Comparison of ENCODE assay signal across 8 cellular contexts in the genomic region with DNA sequence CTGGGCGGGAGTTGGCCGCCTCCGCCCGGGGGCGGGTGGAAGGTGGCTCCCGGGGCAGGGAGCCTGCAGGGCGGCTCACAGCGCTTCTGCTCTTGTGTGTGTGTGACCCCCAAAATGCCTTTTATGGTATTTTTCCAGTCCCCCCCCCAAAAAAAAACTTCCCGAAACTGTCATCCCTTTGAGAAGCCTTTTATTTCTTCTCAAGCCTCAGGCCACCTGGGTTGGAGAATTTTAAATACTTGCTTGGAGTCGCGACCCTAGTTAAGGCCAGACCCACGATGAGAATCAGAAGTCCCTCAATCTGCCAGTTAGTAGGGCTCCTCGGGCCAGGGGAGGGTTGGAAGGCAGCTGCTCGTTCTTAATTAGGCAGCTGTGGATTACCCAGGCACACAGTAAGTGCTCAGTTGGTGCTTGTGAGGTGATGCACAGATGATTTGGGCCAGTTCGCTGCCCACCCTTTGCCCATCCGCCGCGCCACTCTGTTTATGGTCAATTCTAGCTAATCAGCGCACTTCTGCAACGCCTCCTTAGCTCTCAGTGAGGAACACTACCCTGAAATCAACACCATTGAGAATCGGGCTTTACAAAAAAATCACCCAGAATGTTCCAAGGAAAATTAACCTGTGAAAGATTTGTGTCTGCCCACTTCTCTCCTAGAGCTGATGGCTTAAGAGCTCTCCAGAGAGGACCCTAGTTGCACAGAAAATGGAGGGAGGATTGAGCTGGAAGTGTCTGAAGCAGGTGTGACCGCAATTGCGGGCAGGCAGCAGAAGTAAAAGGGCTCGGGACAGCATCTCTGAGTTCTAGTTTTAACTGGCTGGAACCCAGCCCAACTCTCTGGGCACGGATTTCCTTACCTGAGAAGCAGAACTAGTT. TPM values are rescaled to one million over a fixed set of nuclear protein-coding genes. Genes with fewer than 3 reads are reported as not detected.
A peak's percentile ranks its signal among the peaks of the same experiment; 100 is the strongest.
DNase-seq lines count a peak whose midpoint lies in the region; ATAC-seq and TF ChIP-seq lines count a peak whose summit lies in the region.

No MANE protein-coding gene starts in this region.

- no peaks in the 10 kb centered on the region for H3K9me3 ChIP-seq in mesodermal cell (ENCODE audit: control insufficient read depth, low read length)
- no peaks in the 10 kb centered on the region for H3K9me3 ChIP-seq in vagina

- H3K27me3 Mint-ChIP-seq in central memory CD8-positive, alpha-beta T cell: no peaks in the 10 kb centered on the region

- ATAC-seq in central memory CD8-positive, alpha-beta T cell (replicated peaks; ENCODE audit: extremely low read depth, poor library complexity, severe bottlenecking): peak; percentile 26
- ATAC-seq in GM19463 (IDR thresholded peaks at IDR 0.05; ENCODE audit: unreplicated experiment): no peak

- no peaks in the 10 kb centered on the region for H3K9me3 Mint-ChIP-seq in central memory CD8-positive, alpha-beta T cell

- DNase-seq in NCI-H82 (lab: John Stamatoyannopoulos, UW) (peak; percentile 69), NCI-H82 treated with DMSO at 0.1 percent for 48 hours (lab: John Stamatoyannopoulos, UW; ENCODE audit: unreplicated experiment) (no peak), NCI-H1436 treated with DMSO at 0.1 percent for 48 hours (lab: John Stamatoyannopoulos, UW) (peak; percentile 14), vagina (ENCODE audit: extremely low spot score in 2 of 2) (peak in 1 of 2 donors; percentile 86), globus pallidus (ENCODE audit: low spot score) (no peak)
- DNase-seq in central memory CD8-positive, alpha-beta T cell (ENCODE audit: low spot score in 2 of 2): no peak

- peaks cover 8% of the 10 kb centered on the region for H3K36me3 Mint-ChIP-seq in central memory CD8-positive, alpha-beta T cell (ENCODE audit: insufficient read depth)

- peak overlapping the region; percentile 86 for H3K4me3 Mint-ChIP-seq in central memory CD8-positive, alpha-beta T cell

- H3K27ac ChIP-seq in mesodermal cell (ENCODE audit: low read depth, low read length, severe bottlenecking): no peak overlapping the region
- H3K27ac ChIP-seq in vagina: peak overlapping the region; percentile 31

- 8 to 20% methylated on average over 18 to 20 of the region's 25 CpGs for WGBS in mesodermal cell (ENCODE audit: insufficient coverage in 2 of 2), 2 experiments

- H3K27ac Mint-ChIP-seq in central memory CD8-positive, alpha-beta T cell (ENCODE audit: low read depth): no peak overlapping the region

- TF ChIP-seq POLR2A in vagina (IDR thresholded peaks at IDR 0.05): no peak

- H3K4me1 ChIP-seq in mesodermal cell (ENCODE audit: control insufficient read depth, insufficient read depth, low read length, poor library complexity, severe bottlenecking): peaks cover 17% of the 10 kb centered on the region
- peaks cover 20% of the 10 kb centered on the region for H3K4me1 ChIP-seq in vagina

- peak overlapping the region; percentile 58 for H3K4me3 ChIP-seq in mesodermal cell (ENCODE audit: extremely low read depth, insufficient read depth, low read length, poor library complexity, severe bottlenecking)
- peak overlapping the region; percentile 60 to 79 for H3K4me3 ChIP-seq in vagina

- intact Hi-C loops in vagina (cut with DNase I): no loop called here

- H3K27me3 ChIP-seq in vagina: no peaks in the 10 kb centered on the region

- TF ChIP-seq CTCF in vagina (IDR thresholded peaks at IDR 0.05): no peak

- H3K36me3 ChIP-seq in mesodermal cell (ENCODE audit: control insufficient read depth, insufficient read depth, low read length): no peaks in the 10 kb centered on the region
- no peaks in the 10 kb centered on the region for H3K36me3 ChIP-seq in vagina

- peaks cover 20% of the 10 kb centered on the region for H3K4me1 Mint-ChIP-seq in central memory CD8-positive, alpha-beta T cell

RNA-seq across cellular contexts. Expression of a gene that starts 0.6 kb away (rescaled TPM):
- 7.5 TPM for polyA plus RNA-seq in mesodermal cell (2013, experiment 1 of 2)
- polyA plus RNA-seq in mesodermal cell (2013, experiment 2 of 2): 6.6 TPM
- 16.9 TPM for total RNA-seq in vagina

Comparison
In these comparisons a context has a peak if more than half of its experiments do, and no peak if none do; other contexts are left out.
1. DNase-seq: peak in NCI-H82 (single experiment) and NCI-H1436 treated with DMSO at 0.1 percent for 48 hours (single experiment); none in NCI-H82 treated with DMSO at 0.1 percent for 48 hours (single experiment), central memory CD8-positive, alpha-beta T cell (0 of 2) and globus pallidus (single experiment).